In genomic region chr5:136169218-136169617, GRCh38 we compare ENCODE assay signal across 29 cellular contexts.
"Had no signal": no experiment of that assay in that cellular context is flagged by ENCODE, and none has a peak within 500 bp of the region (broad histone marks: within the 10 kb centered on the region; RNA-seq: fewer than 3 reads in every experiment).

No MANE protein-coding gene starts in this region.

- H3K4me3 Mint-ChIP-seq: natural killer cell; nephron; neural progenitor cell; stimulated activated effector memory CD8-positive, alpha-beta T cell treated with anti-CD3 and anti-CD28 coated beads, Interleukin-12 subunit alpha, Interleukin-12 subunit beta, amount 100 ng/mL, for 72 hours; stimulated activated naive B cell treated with anti-CD40 and anti-IgM and Interleukin-4, amounts not matched to agents 10 μg/mL and 1 μg/mL and 100 μg/mL, for 72 hours; stimulated activated naive CD8-positive, alpha-beta T cell treated with anti-CD3 and anti-CD28 coated beads, Interleukin-15, amount 100 ng/mL, for 72 hours; type B pancreatic cell had no signal

- DNase-seq: natural killer cell; occipital lobe; ovary; posterior cingulate gyrus; psoas muscle; right cardiac atrium; right lobe of liver; sigmoid colon; small intestine; stimulated activated CD4-positive, alpha-beta T cell treated with anti-CD3 and anti-CD28 coated beads, Interleukin-15, amount 100 ng/mL, for 24 hours; stimulated activated CD4-positive, alpha-beta T cell treated with anti-CD3 and anti-CD28 coated beads, Interleukin-2, amount 100 ng/mL, for 24 hours; stimulated activated CD4-positive, alpha-beta T cell treated with anti-CD3 and anti-CD28 coated beads, Interleukin-2, amount 100 ng/mL, for 48 hours; stimulated activated CD4-positive, alpha-beta T cell treated with anti-CD3 and anti-CD28 coated beads, Interleukin-4, amount 100 ng/mL, for 24 hours; stimulated activated naive B cell treated with anti-CD40 and anti-IgM and Interleukin-4, amounts not matched to agents 10 μg/mL and 1 μg/mL and 100 μg/mL, for 72 hours; stimulated activated naive CD4-positive, alpha-beta T cell treated with Interleukin-2 at 50 U/mL for 16 hours; stimulated activated naive CD8-positive, alpha-beta T cell treated with anti-CD3 and anti-CD28 coated beads, Interleukin-15, amount 100 ng/mL, for 72 hours; substantia nigra; testis; tibial artery; transverse colon; upper lobe of right lung; uterus had no signal

- H3K9me3 Mint-ChIP-seq: natural killer cell; nephron; neural progenitor cell; stimulated activated effector memory CD8-positive, alpha-beta T cell treated with anti-CD3 and anti-CD28 coated beads, Interleukin-12 subunit alpha, Interleukin-12 subunit beta, amount 100 ng/mL, for 72 hours; stimulated activated naive B cell treated with anti-CD40 and anti-IgM and Interleukin-4, amounts not matched to agents 10 μg/mL and 1 μg/mL and 100 μg/mL, for 72 hours; stimulated activated naive CD8-positive, alpha-beta T cell treated with anti-CD3 and anti-CD28 coated beads, Interleukin-15, amount 100 ng/mL, for 72 hours; type B pancreatic cell had no signal

- H3K27me3 Mint-ChIP-seq: progenitor cell of endocrine pancreas; stimulated activated naive B cell treated with anti-CD40 and anti-IgM and Interleukin-4, amounts not matched to agents 10 μg/mL and 1 μg/mL and 100 μg/mL, for 72 hours; stimulated activated naive CD8-positive, alpha-beta T cell treated with anti-CD3 and anti-CD28 coated beads, Interleukin-15, amount 100 ng/mL, for 72 hours; type B pancreatic cell had no signal

- H3K9me3 ChIP-seq: ovary, psoas muscle, right lobe of liver, sigmoid colon, suprapubic skin, testis, tibial artery, transverse colon, upper lobe of right lung, uterus had no signal

- H3K27ac ChIP-seq: neural progenitor cell, ovary, parathyroid adenoma, psoas muscle, right lobe of liver, sigmoid colon, suprapubic skin, testis, tibial artery, transverse colon, upper lobe of right lung, uterus had no signal

- H3K36me3 ChIP-seq: ovary, uterus had no signal

- ATAC-seq: natural killer cell; psoas muscle; right cardiac atrium; right lobe of liver; stimulated activated effector memory CD8-positive, alpha-beta T cell treated with anti-CD3 and anti-CD28 coated beads, Interleukin-12 subunit alpha, Interleukin-12 subunit beta, amount 100 ng/mL, for 72 hours; stimulated activated naive B cell treated with anti-CD40 and anti-IgM and Interleukin-4, amounts not matched to agents 10 μg/mL and 1 μg/mL and 100 μg/mL, for 72 hours; stimulated activated naive CD8-positive, alpha-beta T cell treated with anti-CD3 and anti-CD28 coated beads, Interleukin-15, amount 100 ng/mL, for 72 hours; upper lobe of right lung had no signal

- H3K4me1 ChIP-seq: neural progenitor cell, parathyroid adenoma, psoas muscle, right lobe of liver, sigmoid colon, suprapubic skin, testis, transverse colon, upper lobe of right lung, uterus had no signal

- H3K4me3 ChIP-seq: neural progenitor cell, ovary, psoas muscle, right lobe of liver, sigmoid colon, suprapubic skin, testis, tibial artery, transverse colon, upper lobe of right lung, uterus had no signal

- H3K4me1 Mint-ChIP-seq: neural progenitor cell; stimulated activated naive CD8-positive, alpha-beta T cell treated with anti-CD3 and anti-CD28 coated beads, Interleukin-15, amount 100 ng/mL, for 72 hours had no signal

- H3K27ac Mint-ChIP-seq: natural killer cell; nephron; neural progenitor cell; progenitor cell of endocrine pancreas; stimulated activated effector memory CD8-positive, alpha-beta T cell treated with anti-CD3 and anti-CD28 coated beads, Interleukin-12 subunit alpha, Interleukin-12 subunit beta, amount 100 ng/mL, for 72 hours; stimulated activated naive B cell treated with anti-CD40 and anti-IgM and Interleukin-4, amounts not matched to agents 10 μg/mL and 1 μg/mL and 100 μg/mL, for 72 hours; stimulated activated naive CD8-positive, alpha-beta T cell treated with anti-CD3 and anti-CD28 coated beads, Interleukin-15, amount 100 ng/mL, for 72 hours; type B pancreatic cell had no signal
